In genomic region chr2:136527560-136527959, GRCh38 we compare ENCODE assay signal across 10 cellular contexts.
A peak's percentile ranks its signal among the peaks of the same experiment; 100 is the strongest.
DNase-seq lines count a peak whose midpoint lies in the region; ATAC-seq and TF ChIP-seq lines count a peak whose summit lies in the region.
"Had no signal": no experiment of that assay in that cellular context is flagged by ENCODE, and none has a peak within 500 bp of the region (broad histone marks: within the 10 kb centered on the region; RNA-seq: fewer than 3 reads in every experiment).

No MANE protein-coding gene starts in this region.

- H3K4me3 ChIP-seq in GM12865 (ENCODE audit: low read depth, low read length) (no peak overlapping the region), astrocyte of the cerebellum (ENCODE audit: low read depth, low read length) (no peak overlapping the region)
- H3K4me3 ChIP-seq: coronary artery had no signal

- ATAC-seq in HG03565 (IDR thresholded peaks at IDR 0.05; ENCODE audit: unreplicated experiment) = no peak
- no peak for ATAC-seq in HG03442 (IDR thresholded peaks at IDR 0.05; ENCODE audit: unreplicated experiment)
- ATAC-seq in GM18861 (IDR thresholded peaks at IDR 0.05; ENCODE audit: unreplicated experiment) = no peak
- ATAC-seq: T-helper 17 cell had no signal

- H3K27ac Mint-ChIP-seq in T-helper 2 cell treated with Interferon-gamma antibody and Interleukin-4, amounts not matched to agents 5 μg/mL and 100 μg/mL, for 36 hours = no peak overlapping the region
- H3K27ac Mint-ChIP-seq: T-helper 17 cell had no signal

- in situ Hi-C loops in astrocyte of the cerebellum (cut with HindIII; ENCODE audit: low sequenced_read_pairs) = loop anchor here (5.0 kb wide), 1 partner anchor 45 kb away; no protein-coding TSS in a partner anchor

- no peak overlapping the region for H3K4me3 Mint-ChIP-seq in T-helper 2 cell treated with Interferon-gamma antibody and Interleukin-4, amounts not matched to agents 5 μg/mL and 100 μg/mL, for 36 hours
- H3K4me3 Mint-ChIP-seq: T-helper 17 cell had no signal

- peak; percentile 45 for DNase-seq in GM12865 (ENCODE audit: low read depth)
- DNase-seq in Kasumi-1 (lab: John Stamatoyannopoulos, UW) = peak; percentile 57 to 70
- peak; percentile 8 for DNase-seq in astrocyte of the cerebellum (ENCODE audit: low read depth)
- peak; percentile 68 for DNase-seq in islet precursor cell
- no peak for DNase-seq in T-helper 2 cell treated with Interferon-gamma antibody and Interleukin-4, amounts not matched to agents 5 μg/mL and 100 μg/mL, for 36 hours (ENCODE audit: low spot score)
- DNase-seq: T-helper 17 cell had no signal

- TF ChIP-seq CTCF in GM12865 (IDR thresholded peaks at IDR 0.05; ENCODE audit: insufficient read depth, low read depth, low read length, missing control alignments) (no peak), astrocyte of the cerebellum (IDR thresholded peaks at IDR 0.05; ENCODE audit: low read depth, low read length, missing control alignments) (no peak)

- H3K36me3 Mint-ChIP-seq in T-helper 2 cell treated with Interferon-gamma antibody and Interleukin-4, amounts not matched to agents 5 μg/mL and 100 μg/mL, for 36 hours (ENCODE audit: low read depth) = no peaks in the 10 kb centered on the region

- H3K4me1 Mint-ChIP-seq in T-helper 2 cell treated with Interferon-gamma antibody and Interleukin-4, amounts not matched to agents 5 μg/mL and 100 μg/mL, for 36 hours (ENCODE audit: low read depth) = no peaks in the 10 kb centered on the region
- H3K4me1 Mint-ChIP-seq: T-helper 17 cell had no signal

- H3K27me3 Mint-ChIP-seq in T-helper 2 cell treated with Interferon-gamma antibody and Interleukin-4, amounts not matched to agents 5 μg/mL and 100 μg/mL, for 36 hours (ENCODE audit: low read depth) = no peaks in the 10 kb centered on the region

- no peaks in the 10 kb centered on the region for H3K9me3 Mint-ChIP-seq in T-helper 2 cell treated with Interferon-gamma antibody and Interleukin-4, amounts not matched to agents 5 μg/mL and 100 μg/mL, for 36 hours
